1 cellular context compared by ENCODE assay signal in the genomic region with DNA sequence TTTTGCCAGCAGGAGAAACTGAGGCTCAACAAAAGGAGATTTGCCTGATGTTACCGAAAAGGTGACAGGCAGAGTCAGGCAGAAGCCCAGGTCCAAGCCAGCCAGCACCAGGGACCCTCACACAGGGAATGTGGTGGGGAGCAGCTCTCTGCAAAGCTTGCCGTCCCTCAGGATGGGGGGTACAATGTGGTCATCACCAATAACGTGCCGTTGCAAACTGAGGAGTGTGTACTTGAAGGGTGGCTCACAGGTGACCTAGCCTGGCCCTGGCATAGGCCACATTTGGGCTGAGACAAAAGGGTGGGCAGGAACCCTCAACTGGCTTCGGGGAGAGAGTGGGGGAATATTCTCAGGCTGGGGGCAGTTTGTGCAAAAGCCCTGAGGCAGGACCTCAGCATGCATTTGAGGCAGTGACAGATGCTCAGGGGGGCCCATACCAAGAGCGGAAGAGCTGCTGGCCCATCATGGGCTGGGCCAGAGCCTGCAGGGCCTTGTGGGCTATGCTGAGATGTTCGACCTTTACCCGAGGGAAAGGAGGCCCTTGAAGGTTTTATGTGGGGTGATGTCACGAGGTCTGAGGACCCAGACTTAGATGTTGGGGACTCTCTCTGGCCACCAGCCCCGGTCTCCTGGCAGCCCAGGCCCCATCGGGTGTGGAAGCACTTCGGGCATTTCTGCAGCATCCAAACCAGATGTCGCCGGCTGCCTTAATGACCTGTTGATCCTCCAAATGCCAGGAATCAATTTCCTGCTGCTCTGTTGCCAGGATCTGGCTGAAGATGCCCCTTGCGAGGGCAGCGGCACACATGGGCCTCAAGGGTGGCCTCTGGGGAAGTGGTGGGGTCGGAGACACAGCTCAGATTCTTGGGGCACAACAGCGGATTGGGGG.
TF ChIP-seq lines count a peak whose summit lies in the region.

No MANE protein-coding gene starts in this region.

TF ChIP-seq in WTC11, 78 proteins besides CTCF, POLR2A, EP300 and RAD21 (continued from another document):
- TF ChIP-seq, protein P1, sequence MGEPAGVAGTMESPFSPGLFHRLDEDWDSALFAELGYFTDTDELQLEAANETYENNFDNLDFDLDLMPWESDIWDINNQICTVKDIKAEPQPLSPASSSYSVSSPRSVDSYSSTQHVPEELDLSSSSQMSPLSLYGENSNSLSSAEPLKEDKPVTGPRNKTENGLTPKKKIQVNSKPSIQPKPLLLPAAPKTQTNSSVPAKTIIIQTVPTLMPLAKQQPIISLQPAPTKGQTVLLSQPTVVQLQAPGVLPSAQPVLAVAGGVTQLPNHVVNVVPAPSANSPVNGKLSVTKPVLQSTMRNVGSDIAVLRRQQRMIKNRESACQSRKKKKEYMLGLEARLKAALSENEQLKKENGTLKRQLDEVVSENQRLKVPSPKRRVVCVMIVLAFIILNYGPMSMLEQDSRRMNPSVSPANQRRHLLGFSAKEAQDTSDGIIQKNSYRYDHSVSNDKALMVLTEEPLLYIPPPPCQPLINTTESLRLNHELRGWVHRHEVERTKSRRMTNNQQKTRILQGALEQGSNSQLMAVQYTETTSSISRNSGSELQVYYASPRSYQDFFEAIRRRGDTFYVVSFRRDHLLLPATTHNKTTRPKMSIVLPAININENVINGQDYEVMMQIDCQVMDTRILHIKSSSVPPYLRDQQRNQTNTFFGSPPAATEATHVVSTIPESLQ (CRISPR knock-in tag; IDR thresholded peaks at IDR 0.05) = no peak
- TF ChIP-seq ESRRA (CRISPR knock-in tag; IDR thresholded peaks at IDR 0.05; ENCODE audit: borderline replicate concordance) (no peak), RORB (CRISPR knock-in tag; IDR thresholded peaks at IDR 0.05) (no peak), AFF4 (CRISPR knock-in tag; IDR thresholded peaks at IDR 0.05; ENCODE audit: borderline replicate concordance) (no peak), HMGXB4 (CRISPR knock-in tag; IDR thresholded peaks at IDR 0.05) (no peak), ZNF423 (CRISPR knock-in tag; IDR thresholded peaks at IDR 0.05) (no peak), NFATC4 (CRISPR knock-in tag; IDR thresholded peaks at IDR 0.05) (no peak)
- TF ChIP-seq, protein P2, sequence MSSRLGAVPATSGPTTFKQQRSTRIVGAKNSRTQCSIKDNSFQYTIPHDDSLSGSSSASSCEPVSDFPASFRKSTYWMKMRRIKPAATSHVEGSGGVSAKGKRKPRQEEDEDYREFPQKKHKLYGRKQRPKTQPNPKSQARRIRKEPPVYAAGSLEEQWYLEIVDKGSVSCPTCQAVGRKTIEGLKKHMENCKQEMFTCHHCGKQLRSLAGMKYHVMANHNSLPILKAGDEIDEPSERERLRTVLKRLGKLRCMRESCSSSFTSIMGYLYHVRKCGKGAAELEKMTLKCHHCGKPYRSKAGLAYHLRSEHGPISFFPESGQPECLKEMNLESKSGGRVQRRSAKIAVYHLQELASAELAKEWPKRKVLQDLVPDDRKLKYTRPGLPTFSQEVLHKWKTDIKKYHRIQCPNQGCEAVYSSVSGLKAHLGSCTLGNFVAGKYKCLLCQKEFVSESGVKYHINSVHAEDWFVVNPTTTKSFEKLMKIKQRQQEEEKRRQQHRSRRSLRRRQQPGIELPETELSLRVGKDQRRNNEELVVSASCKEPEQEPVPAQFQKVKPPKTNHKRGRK (CRISPR knock-in tag; IDR thresholded peaks at IDR 0.05; ENCODE audit: borderline replicate concordance) = no peak
